In the genomic region with DNA sequence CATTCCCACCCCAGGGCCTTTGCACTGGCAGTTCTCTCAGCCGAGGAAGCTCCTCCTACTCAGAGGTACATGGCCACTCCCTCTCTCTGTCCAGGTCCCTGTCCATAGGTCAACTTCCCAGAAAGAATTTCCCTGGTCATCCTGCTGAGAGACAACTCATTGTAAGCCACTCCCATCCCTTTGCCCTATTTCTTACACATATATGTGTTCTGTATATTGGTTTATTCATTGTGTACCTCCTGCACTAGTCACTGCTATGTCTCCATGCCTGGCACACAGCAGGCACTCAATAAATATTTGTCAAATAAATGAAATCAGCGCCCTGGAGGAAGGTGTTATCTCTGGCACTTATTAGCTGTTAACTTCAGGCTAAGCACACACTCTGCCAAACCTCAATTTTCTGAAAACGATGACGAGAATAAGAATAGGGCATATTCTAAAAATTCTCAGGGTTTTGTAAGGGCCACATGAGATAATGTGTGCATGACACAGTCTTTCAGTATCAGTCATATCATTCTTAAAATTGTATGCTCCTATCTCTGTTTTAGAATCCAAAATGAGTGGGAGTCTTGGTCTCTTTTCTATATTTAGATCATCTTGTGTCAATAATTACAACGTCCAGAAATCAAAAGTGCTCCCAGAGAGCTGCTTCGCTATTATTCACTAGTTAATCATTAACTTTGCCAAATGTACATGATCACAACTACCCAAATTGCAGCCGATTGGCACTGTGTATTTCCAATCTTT, we compare ENCODE assay signal across 12 cellular contexts.
A peak's percentile ranks its signal among the peaks of the same experiment; 100 is the strongest.
DNase-seq lines count a peak whose midpoint lies in the region; ATAC-seq and TF ChIP-seq lines count a peak whose summit lies in the region.
"Had no signal": no experiment of that assay in that cellular context is flagged by ENCODE, and none has a peak within 500 bp of the region (broad histone marks: within the 10 kb centered on the region; RNA-seq: fewer than 3 reads in every experiment).

No MANE protein-coding gene starts in this region.

- WGBS in lung, 2 donors, result 51 to 77% methylated on average over 7 of the region's 7 CpGs
- WGBS in adrenal gland, 4 donors, result 56 to 59% (median 58%) methylated on average over 7 of the region's 7 CpGs

- TF ChIP-seq CTCF in lung (IDR thresholded peaks at IDR 0.05; ENCODE audit: control extremely low read depth, extremely low read depth) (no peak), adrenal gland (IDR thresholded peaks at IDR 0.05) (no peak)

- no peak overlapping the region for H3K4me3 ChIP-seq in lung
- no peak overlapping the region for H3K4me3 ChIP-seq in MG63
- no peak overlapping the region for H3K4me3 ChIP-seq in adrenal gland
- H3K4me3 ChIP-seq: smooth muscle cell had no signal

- intact Hi-C loops in adrenal gland (cut with DNase I), result no loop called here

- ATAC-seq in GM18868 (IDR thresholded peaks at IDR 0.05; ENCODE audit: unreplicated experiment) (peak; percentile 84), GM21723 (IDR thresholded peaks at IDR 0.05; ENCODE audit: unreplicated experiment) (peak; percentile 86), HG03280 (IDR thresholded peaks at IDR 0.05; ENCODE audit: unreplicated experiment) (peak; percentile 82), lung (ENCODE audit: insufficient read depth, low FRiP score) (peak; percentile 32)

- no peaks in the 10 kb centered on the region for H3K36me3 ChIP-seq in lung (ENCODE audit: control insufficient read depth in 2 of 2, insufficient read depth in 2 of 2, low read length in 2 of 2)
- H3K36me3 ChIP-seq in MG63, result no peaks in the 10 kb centered on the region
- H3K36me3 ChIP-seq in adrenal gland (replicated peaks in 1 of 2), result no peaks in the 10 kb centered on the region

- no peaks in the 10 kb centered on the region for H3K9me3 ChIP-seq in lung (ENCODE audit: control insufficient read depth in 2 of 2, insufficient read depth in 1 of 2, low read length in 1 of 2)
- H3K9me3 ChIP-seq in MG63, result no peaks in the 10 kb centered on the region
- no peaks in the 10 kb centered on the region for H3K9me3 ChIP-seq in adrenal gland (replicated peaks in 1 of 3)

- H3K27ac ChIP-seq in lung (ENCODE audit: low read depth in 1 of 2, low read length in 1 of 2) (no peak overlapping the region), adrenal gland (no peak overlapping the region)

- no peaks in the 10 kb centered on the region for H3K27me3 ChIP-seq in lung (ENCODE audit: control insufficient read depth, insufficient read depth)
- H3K27me3 ChIP-seq in MG63, result no peaks in the 10 kb centered on the region
- no peaks in the 10 kb centered on the region for H3K27me3 ChIP-seq in adrenal gland

- TF ChIP-seq POLR2A in adrenal gland (IDR thresholded peaks at IDR 0.05), result no peak

- DNase-seq in lung (ENCODE audit: low spot score) (no peak), MG63 (no peak), Ammon's horn (ENCODE audit: low spot score) (no peak), adrenal gland (no peak)
- no peak for DNase-seq in stimulated activated naive CD4-positive, alpha-beta T cell (lab: John Stamatoyannopoulos, UW)
- DNase-seq: activated T-cell treated with anti-CD3 and anti-CD28 coated beads, Interleukin-2, amount 50 U/mL, for 24 hours; DND-41; NCI-H2029 had no signal

- H3K4me1 ChIP-seq in lung (ENCODE audit: control insufficient read depth in 2 of 2, insufficient read depth in 2 of 2, low read length in 2 of 2), result no peaks in the 10 kb centered on the region
- H3K4me1 ChIP-seq in adrenal gland (replicated peaks in 1 of 2), result no peaks in the 10 kb centered on the region

Comparison
In these comparisons a context has a peak if more than half of its experiments do, and no peak if none do; other contexts are left out.
1. ATAC-seq: peak in every context shown above with its lines; median percentile 86 in GM21723; 84 in GM18868; 82 in HG03280; 32 in lung.